7 cellular contexts compared by ENCODE assay signal in genomic region chr9:131271016-131271273, GRCh38. TPM values are rescaled to one million over a fixed set of nuclear protein-coding genes. Genes with fewer than 3 reads are reported as not detected.
DNase-seq lines count a peak whose midpoint lies in the region; ATAC-seq and TF ChIP-seq lines count a peak whose summit lies in the region.
"Not testable (repeated sequence)": the region's sequence is repeated elsewhere in the genome, so short reads cannot be mapped to it uniquely, and the experiment has no call there.

No MANE protein-coding gene starts in this region.

- not testable (repeated sequence) for H3K27me3 ChIP-seq in right atrium auricular region

- ATAC-seq in activated T-helper 17 cell treated with anti-CD3 and anti-CD28 coated beads, Interleukin-2, amount 50 U/mL, for 72 hours (replicated peaks); natural killer cell; stimulated activated naive CD8-positive, alpha-beta T cell treated with anti-CD3 and anti-CD28 coated beads, Interleukin-15, amount 100 ng/mL, for 72 hours: not testable (repeated sequence)

- peak overlapping the region; percentile 72 for H3K27ac ChIP-seq in cingulate gyrus (ENCODE audit: low read depth, low read length)
- peak overlapping the region; percentile 98 for H3K27ac ChIP-seq in right atrium auricular region

- intact Hi-C loops in natural killer cell (cut with micrococcal nuclease) = loop anchor here (5.0 kb wide), 1 partner anchor 136 kb away; no protein-coding TSS in a partner anchor

- H3K4me1 Mint-ChIP-seq in T-helper 2 cell treated with Interferon-gamma antibody and Interleukin-4, amounts not matched to agents 5 μg/mL and 100 μg/mL, for 36 hours (ENCODE audit: low read depth) = peaks cover 52% of the 10 kb centered on the region
- peaks cover 29% of the 10 kb centered on the region for H3K4me1 Mint-ChIP-seq in activated T-helper 17 cell treated with anti-CD3 and anti-CD28 coated beads, Interleukin-2, amount 50 U/mL, for 72 hours
- peaks cover 68 to 82% of the 10 kb centered on the region in 2 donors for H3K4me1 Mint-ChIP-seq in natural killer cell
- peaks cover 69% of the 10 kb centered on the region for H3K4me1 Mint-ChIP-seq in stimulated activated naive CD8-positive, alpha-beta T cell treated with anti-CD3 and anti-CD28 coated beads, Interleukin-15, amount 100 ng/mL, for 72 hours

- not testable (repeated sequence) for TF ChIP-seq CTCF in GM12875 (IDR thresholded peaks at IDR 0.05; ENCODE audit: borderline replicate concordance, insufficient read depth, low read depth, low read length); right atrium auricular region (IDR thresholded peaks at IDR 0.05); natural killer cell (IDR thresholded peaks at IDR 0.05)

- not testable (repeated sequence) for H3K27me3 Mint-ChIP-seq in T-helper 2 cell treated with Interferon-gamma antibody and Interleukin-4, amounts not matched to agents 5 μg/mL and 100 μg/mL, for 36 hours (ENCODE audit: low read depth); activated T-helper 17 cell treated with anti-CD3 and anti-CD28 coated beads, Interleukin-2, amount 50 U/mL, for 72 hours; natural killer cell (ENCODE audit: low read depth in 2 of 2); stimulated activated naive CD8-positive, alpha-beta T cell treated with anti-CD3 and anti-CD28 coated beads, Interleukin-15, amount 100 ng/mL, for 72 hours

- peaks cover 72% of the 10 kb centered on the region for H3K36me3 Mint-ChIP-seq in T-helper 2 cell treated with Interferon-gamma antibody and Interleukin-4, amounts not matched to agents 5 μg/mL and 100 μg/mL, for 36 hours (ENCODE audit: low read depth)
- H3K36me3 Mint-ChIP-seq in activated T-helper 17 cell treated with anti-CD3 and anti-CD28 coated beads, Interleukin-2, amount 50 U/mL, for 72 hours (ENCODE audit: low read depth) = peaks cover 67% of the 10 kb centered on the region
- not testable (repeated sequence) for H3K36me3 Mint-ChIP-seq in natural killer cell

- H3K9me3 Mint-ChIP-seq in T-helper 2 cell treated with Interferon-gamma antibody and Interleukin-4, amounts not matched to agents 5 μg/mL and 100 μg/mL, for 36 hours; activated T-helper 17 cell treated with anti-CD3 and anti-CD28 coated beads, Interleukin-2, amount 50 U/mL, for 72 hours; natural killer cell; stimulated activated naive CD8-positive, alpha-beta T cell treated with anti-CD3 and anti-CD28 coated beads, Interleukin-15, amount 100 ng/mL, for 72 hours: not testable (repeated sequence)

- DNase-seq in T-helper 2 cell treated with Interferon-gamma antibody and Interleukin-4, amounts not matched to agents 5 μg/mL and 100 μg/mL, for 36 hours (ENCODE audit: low spot score); right atrium auricular region (ENCODE audit: low spot score); natural killer cell; stimulated activated naive CD8-positive, alpha-beta T cell treated with anti-CD3 and anti-CD28 coated beads, Interleukin-15, amount 100 ng/mL, for 72 hours: not testable (repeated sequence)

- H3K9me3 ChIP-seq in right atrium auricular region = not testable (repeated sequence)

- H3K4me3 ChIP-seq in GM12875 (ENCODE audit: low read depth, low read length) (peak overlapping the region; percentile 38), right atrium auricular region (peak overlapping the region in 1 of 2 donors; percentile 6)

- peaks cover 0 to 68% of the 10 kb centered on the region in 2 donors for H3K4me1 ChIP-seq in right atrium auricular region

- peak overlapping the region; percentile 96 for H3K27ac Mint-ChIP-seq in T-helper 2 cell treated with Interferon-gamma antibody and Interleukin-4, amounts not matched to agents 5 μg/mL and 100 μg/mL, for 36 hours
- peak overlapping the region; percentile 93 for H3K27ac Mint-ChIP-seq in activated T-helper 17 cell treated with anti-CD3 and anti-CD28 coated beads, Interleukin-2, amount 50 U/mL, for 72 hours
- H3K27ac Mint-ChIP-seq in natural killer cell = peak overlapping the region; percentile 91 to 95
- H3K27ac Mint-ChIP-seq in stimulated activated naive CD8-positive, alpha-beta T cell treated with anti-CD3 and anti-CD28 coated beads, Interleukin-15, amount 100 ng/mL, for 72 hours = peak overlapping the region; percentile 84 to 90

- H3K4me3 Mint-ChIP-seq in T-helper 2 cell treated with Interferon-gamma antibody and Interleukin-4, amounts not matched to agents 5 μg/mL and 100 μg/mL, for 36 hours = peak overlapping the region; percentile 89
- H3K4me3 Mint-ChIP-seq in activated T-helper 17 cell treated with anti-CD3 and anti-CD28 coated beads, Interleukin-2, amount 50 U/mL, for 72 hours = peak overlapping the region; percentile 94
- peak overlapping the region; percentile 99 for H3K4me3 Mint-ChIP-seq in natural killer cell
- peak overlapping the region; percentile 91 to 92 for H3K4me3 Mint-ChIP-seq in stimulated activated naive CD8-positive, alpha-beta T cell treated with anti-CD3 and anti-CD28 coated beads, Interleukin-15, amount 100 ng/mL, for 72 hours

- H3K36me3 ChIP-seq in right atrium auricular region = not testable (repeated sequence)

RNA-seq across cellular contexts. Expression of gene FAM78A, which starts 5.4 kb away (rescaled TPM):
- 10 to 100 TPM; 29.1 to 50.2 TPM for total RNA-seq in activated T-helper 17 cell treated with anti-CD3 and anti-CD28 coated beads, Interleukin-2, amount 50 U/mL, for 72 hours
- total RNA-seq in right atrium auricular region = 10 to 100 TPM; 31.8 to 55.3 TPM
- total RNA-seq in natural killer cell = 10 to 100 TPM; 57.6 to 91.7 (median 88.3) TPM

RNA-seq across cellular contexts. Expression of gene PLPP7, which starts 18.6 kb away (rescaled TPM):
- not detected for total RNA-seq in activated T-helper 17 cell treated with anti-CD3 and anti-CD28 coated beads, Interleukin-2, amount 50 U/mL, for 72 hours
- total RNA-seq in right atrium auricular region = 100 to 1,000 TPM; 124 to 216 TPM
- under 1 TPM; 0.28 to 0.59 (median 0.34) TPM for total RNA-seq in natural killer cell

Comparison
In these comparisons a context has a peak if more than half of its experiments do, and no peak if none do; other contexts are left out.
1. RNA of gene PLPP7, which starts 18.6 kb away (total RNA-seq): 124 to 216 TPM in right atrium auricular region; 0.28 to 0.59 TPM in natural killer cell and not detected in activated T-helper 17 cell treated with anti-CD3 and anti-CD28 coated beads, Interleukin-2, amount 50 U/mL, for 72 hours; every median in the first group is over 10 times any median in the second.
2. Peak in every context shown above with its lines, with median percentiles within 50 percentile points of each other: H3K27ac Mint-ChIP-seq and H3K4me3 Mint-ChIP-seq.